In the genomic region with DNA sequence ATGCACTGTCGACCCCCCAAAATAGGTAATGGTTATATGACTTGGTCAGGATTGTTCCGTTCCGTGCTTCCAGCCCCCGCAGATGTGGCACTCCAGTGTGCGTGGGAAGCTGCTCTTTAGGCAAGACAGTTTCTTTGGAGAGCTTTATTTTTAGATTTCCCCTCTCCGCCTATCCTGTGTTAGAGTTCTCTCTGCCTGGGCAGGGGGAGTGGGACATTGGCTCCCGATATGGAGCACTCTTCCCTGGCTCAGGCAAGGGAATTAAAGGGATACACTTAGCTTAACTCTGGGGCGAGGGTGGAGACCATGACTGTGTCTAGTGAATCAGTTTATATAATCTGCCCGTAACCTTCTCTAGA, we compare ENCODE assay signal across 15 cellular contexts. TPM values are rescaled to one million over a fixed set of nuclear protein-coding genes. Genes with fewer than 3 reads are reported as not detected.
DNase-seq lines count a peak whose midpoint lies in the region; ATAC-seq, FAIRE-seq and TF ChIP-seq lines count a peak whose summit lies in the region.
"Had no signal": no experiment of that assay in that cellular context is flagged by ENCODE, and none has a peak within 500 bp of the region (broad histone marks: within the 10 kb centered on the region; RNA-seq: fewer than 3 reads in every experiment).

No MANE protein-coding gene starts in this region.

- H3K27ac Mint-ChIP-seq in astrocyte (ENCODE audit: unreplicated experiment) (peak overlapping the region; percentile 53), natural killer cell (no peak overlapping the region)
- H3K27ac Mint-ChIP-seq in activated naive CD8-positive, alpha-beta T cell treated with anti-CD3 and anti-CD28 coated beads for 36 hours = no peak overlapping the region
- H3K27ac Mint-ChIP-seq: activated CD4-positive, alpha-beta T cell treated with anti-CD3 and anti-CD28 coated beads, Interleukin-2, amount 10 ng/mL, durations not matched to agents 7 days and 5 days; memory B cell had no signal

- H3K9me3 ChIP-seq in A549 (no peaks in the 10 kb centered on the region), astrocyte (ENCODE audit: insufficient read depth, low read depth, low read length) (no peaks in the 10 kb centered on the region), osteoblast (ENCODE audit: low read depth, low read length) (no peaks in the 10 kb centered on the region)
- H3K9me3 ChIP-seq: gastrocnemius medialis had no signal

- H3K9me3 Mint-ChIP-seq in astrocyte (ENCODE audit: unreplicated experiment) = no peaks in the 10 kb centered on the region
- H3K9me3 Mint-ChIP-seq in activated naive CD8-positive, alpha-beta T cell treated with anti-CD3 and anti-CD28 coated beads for 36 hours = no peaks in the 10 kb centered on the region
- no peaks in the 10 kb centered on the region for H3K9me3 Mint-ChIP-seq in natural killer cell
- H3K9me3 Mint-ChIP-seq: activated CD4-positive, alpha-beta T cell treated with anti-CD3 and anti-CD28 coated beads, Interleukin-2, amount 10 ng/mL, durations not matched to agents 7 days and 5 days; memory B cell; type B pancreatic cell had no signal

- H3K4me2 ChIP-seq in A549 (peak overlapping the region; percentile 71), astrocyte (ENCODE audit: low read length) (peak overlapping the region; percentile 86), osteoblast (ENCODE audit: insufficient read depth, low read length) (peak overlapping the region; percentile 69)

- peak overlapping the region; percentile 57 for H3K4me3 Mint-ChIP-seq in astrocyte (ENCODE audit: unreplicated experiment)
- H3K4me3 Mint-ChIP-seq in activated naive CD8-positive, alpha-beta T cell treated with anti-CD3 and anti-CD28 coated beads for 36 hours = no peak overlapping the region
- no peak overlapping the region for H3K4me3 Mint-ChIP-seq in natural killer cell
- H3K4me3 Mint-ChIP-seq: activated CD4-positive, alpha-beta T cell treated with anti-CD3 and anti-CD28 coated beads, Interleukin-2, amount 10 ng/mL, durations not matched to agents 7 days and 5 days; memory B cell; type B pancreatic cell had no signal

- TF ChIP-seq CTCF in A549 (IDR thresholded peaks at IDR 0.05) (no peak), astrocyte (IDR thresholded peaks at IDR 0.05; ENCODE audit: insufficient read depth, low read depth, low read length) (no peak), osteoblast (IDR thresholded peaks at IDR 0.05; ENCODE audit: extremely low read depth, low read depth, low read length) (no peak), natural killer cell (IDR thresholded peaks at IDR 0.05) (no peak)

- H3K4me3 ChIP-seq in A549 (no peak overlapping the region), astrocyte (ENCODE audit: insufficient read depth, low read depth, low read length) (peak overlapping the region; percentile 41), osteoblast (ENCODE audit: insufficient read depth, low read length) (peak overlapping the region; percentile 51)

- H3K36me3 ChIP-seq in astrocyte (ENCODE audit: insufficient read depth, low read length) (no peaks in the 10 kb centered on the region), osteoblast (ENCODE audit: insufficient read depth, low read length) (no peaks in the 10 kb centered on the region)
- H3K36me3 ChIP-seq: gastrocnemius medialis had no signal

- DNase-seq in A549 (ENCODE audit: low read depth in 1 of 2, low spot score in 1 of 2) (no peak), astrocyte (ENCODE audit: low read depth) (peak; percentile 23), cardiac septum (ENCODE audit: low spot score) (peak; percentile 78), osteoblast (ENCODE audit: insufficient read length, low spot score, missing footprints) (no peak), natural killer cell (no peak), AG20443 (ENCODE audit: low spot score) (no peak)
- no peak for DNase-seq in activated naive CD8-positive, alpha-beta T cell treated with anti-CD3 and anti-CD28 coated beads for 36 hours
- no peak for DNase-seq in activated naive CD4-positive, alpha-beta T cell (lab: John Stamatoyannopoulos, UW)
- DNase-seq: activated CD4-positive, alpha-beta T cell treated with anti-CD3 and anti-CD28 coated beads, Interleukin-2, amount 10 ng/mL, durations not matched to agents 7 days and 5 days; cerebellar nuclear complex; NK-92 treated with Interleukin-12 subunit alpha and Interleukin-12 subunit beta, amount 100 ng/mL, for 24 hours had no signal

- H3K36me3 Mint-ChIP-seq in astrocyte (ENCODE audit: low read depth, unreplicated experiment) = no peaks in the 10 kb centered on the region
- H3K36me3 Mint-ChIP-seq in activated naive CD8-positive, alpha-beta T cell treated with anti-CD3 and anti-CD28 coated beads for 36 hours = peaks cover 3% of the 10 kb centered on the region
- no peaks in the 10 kb centered on the region for H3K36me3 Mint-ChIP-seq in natural killer cell

- peaks cover 46% of the 10 kb centered on the region for H3K4me1 ChIP-seq in A549
- H3K4me1 ChIP-seq in astrocyte (ENCODE audit: insufficient read depth, low read length) = peaks cover 49% of the 10 kb centered on the region
- H3K4me1 ChIP-seq in osteoblast (ENCODE audit: insufficient read depth, low read length) = peaks cover 42% of the 10 kb centered on the region

- H3K27ac ChIP-seq in A549 = peak overlapping the region; percentile 61 to 79; a peak in 5 of 6 replicates
- H3K27ac ChIP-seq in astrocyte (ENCODE audit: low read depth, low read length) = peak overlapping the region; percentile 95
- H3K27ac ChIP-seq in osteoblast (ENCODE audit: low read depth, low read length) = peak overlapping the region; percentile 89

- H3K79me2 ChIP-seq in astrocyte (ENCODE audit: insufficient read depth, low read length) (no peaks in the 10 kb centered on the region), osteoblast (ENCODE audit: insufficient read depth, low read length) (no peaks in the 10 kb centered on the region)

- peaks cover 43% of the 10 kb centered on the region for H3K4me1 Mint-ChIP-seq in astrocyte (ENCODE audit: low read depth, unreplicated experiment)
- peaks cover 4% of the 10 kb centered on the region for H3K4me1 Mint-ChIP-seq in activated naive CD8-positive, alpha-beta T cell treated with anti-CD3 and anti-CD28 coated beads for 36 hours
- peaks cover 0 to 5% of the 10 kb centered on the region in 2 donors for H3K4me1 Mint-ChIP-seq in natural killer cell
- H3K4me1 Mint-ChIP-seq: memory B cell had no signal

- WGBS in A549 (ENCODE audit: missing lambda C conversion rate) = 76% methylated on average over 9 of the region's 9 CpGs

- TF ChIP-seq RAD21 in A549 (conservative IDR thresholded peaks at IDR 0.05 in 1 of 2, IDR thresholded peaks at IDR 0.05 in 1 of 2) = no peak

- H3K9ac ChIP-seq in astrocyte (ENCODE audit: low read length) = peak overlapping the region; percentile 84

- H3K27me3 Mint-ChIP-seq in astrocyte (ENCODE audit: low read depth, unreplicated experiment) (no peaks in the 10 kb centered on the region), natural killer cell (ENCODE audit: low read depth in 2 of 2) (no peaks in the 10 kb centered on the region)
- no peaks in the 10 kb centered on the region for H3K27me3 Mint-ChIP-seq in activated naive CD8-positive, alpha-beta T cell treated with anti-CD3 and anti-CD28 coated beads for 36 hours
- H3K27me3 Mint-ChIP-seq: activated CD4-positive, alpha-beta T cell treated with anti-CD3 and anti-CD28 coated beads, Interleukin-2, amount 10 ng/mL, durations not matched to agents 7 days and 5 days; memory B cell; type B pancreatic cell had no signal

- intact Hi-C loops in cardiac septum (cut with DNase I) = no loop called here
- intact Hi-C loops in natural killer cell (cut with micrococcal nuclease) = no loop called here

- H4K20me1 ChIP-seq in astrocyte (ENCODE audit: insufficient read depth, low read length) = no peaks in the 10 kb centered on the region
- H4K20me1 ChIP-seq in osteoblast (ENCODE audit: insufficient read depth, low read length) = no peaks in the 10 kb centered on the region

- no peak for ATAC-seq in A549
- ATAC-seq in natural killer cell = no peak

- TF ChIP-seq EP300 in A549 (IDR thresholded peaks at IDR 0.05) = no peak

- no peaks in the 10 kb centered on the region for H3K27me3 ChIP-seq in astrocyte (ENCODE audit: insufficient read depth, low read length)
- peaks cover 12% of the 10 kb centered on the region for H3K27me3 ChIP-seq in osteoblast (ENCODE audit: insufficient read depth, low read length)
- H3K27me3 ChIP-seq: gastrocnemius medialis had no signal

- POLR2A ChIA-PET in A549 (lab: Yijun Ruan, JAX) = no interaction called here

- peak overlapping the region; percentile 18 for H2AFZ ChIP-seq in astrocyte (ENCODE audit: low read depth, low read length)
- H2AFZ ChIP-seq in osteoblast (ENCODE audit: low read length) = peak overlapping the region; percentile 27

- CTCF ChIA-PET in A549 (lab: Yijun Ruan, JAX) = interaction anchor here (0.9 kb wide), 2 partner anchors 25 to 184 kb away, joined by 3 read pairs; no protein-coding TSS in a partner anchor

- no peak for TF ChIP-seq POLR2A in A549 (IDR thresholded peaks at IDR 0.05; ENCODE audit: low read length)

- FAIRE-seq in A549 (lab: Jason Lieb, UNC) (no peak), astrocyte (lab: Jason Lieb, UNC) (no peak)

RNA-seq across cellular contexts. Expression of a gene that starts 36.0 kb away (rescaled TPM):
- polyA plus RNA-seq in A549 (2011; rRNA removed) (11.2 and 12.8 TPM in 2 replicates), A549 (2017; fragmentation: RNase III; extraction: RNeasy Plus Mini Kit Qiagen cat#74134 plus additional on column Dnase treatment) (3.0 to 3.2 TPM (median 3.1 TPM) in 3 replicates)
- 1.9 and 2.3 TPM in 2 replicates for polyA plus RNA-seq in A549 (2012; cell fraction: cytosol; rRNA removed)
- polyA plus RNA-seq in A549 (2012; cell fraction: nucleus; rRNA removed) = 1.4 and 1.8 TPM in 2 replicates
- 7.1 and 7.8 TPM in 2 replicates for polyA minus RNA-seq in A549 (2011; rRNA and poly(A)+ RNA removed)
- total RNA-seq in astrocyte (14.5 and 15.2 TPM in 2 replicates), cardiac septum (10.9 TPM), osteoblast (7.7 and 8.0 TPM in 2 replicates), natural killer cell (10 to 100 TPM; 13.6 to 17.6 (median 15.9) TPM)
- 10 to 100 TPM; 22.8 to 25.8 TPM for total RNA-seq in activated naive CD8-positive, alpha-beta T cell treated with anti-CD3 and anti-CD28 coated beads for 36 hours

RNA-seq across cellular contexts. Expression of a gene that starts 57.5 kb away (rescaled TPM):
- polyA plus RNA-seq in A549 (2011; rRNA removed) (0.04 TPM in 2 replicates), A549 (2017; fragmentation: RNase III; extraction: RNeasy Plus Mini Kit Qiagen cat#74134 plus additional on column Dnase treatment) (0.12 to 0.18 TPM (median 0.12 TPM) in 3 replicates)
- polyA plus RNA-seq in A549 (2012; cell fraction: cytosol; rRNA removed) = 0.08 TPM in 2 replicates
- polyA plus RNA-seq in A549 (2012; cell fraction: nucleus; rRNA removed) = 1.0 and 1.1 TPM in 2 replicates
- polyA minus RNA-seq in A549 (2011; rRNA and poly(A)+ RNA removed) = 0.17 and 0.34 TPM in 2 replicates
- total RNA-seq in astrocyte (not detected in 2 replicates), cardiac septum (not detected), osteoblast (not detected in 2 replicates), natural killer cell (not detected)
- total RNA-seq in activated naive CD8-positive, alpha-beta T cell treated with anti-CD3 and anti-CD28 coated beads for 36 hours = not detected
- total RNA-seq: gastrocnemius medialis, LHCN-M2 had no signal

Comparison
In these comparisons a context has a peak if more than half of its experiments do, and no peak if none do; other contexts are left out.
1. DNase-seq: peak in astrocyte (single experiment) and cardiac septum (single experiment); none in A549 (0 of 2), osteoblast (single experiment), activated naive CD8-positive, alpha-beta T cell treated with anti-CD3 and anti-CD28 coated beads for 36 hours (single experiment), natural killer cell (single experiment), AG20443 (single experiment) and activated naive CD4-positive, alpha-beta T cell (0 of 4).
2. Peak in every context shown above with its lines, with median percentiles within 50 percentile points of each other: H3K27ac ChIP-seq and H3K4me2 ChIP-seq.